In genomic region chr7:140047197-140047596, GRCh38 we compare ENCODE assay signal across 8 cellular contexts.
"Had no signal": no experiment of that assay in that cellular context is flagged by ENCODE, and none has a peak within 500 bp of the region (broad histone marks: within the 10 kb centered on the region; RNA-seq: fewer than 3 reads in every experiment).

No MANE protein-coding gene starts in this region.

- DNase-seq: GM23248, GOT3, H7, HFFc6, IMR-90 had no signal

- H3K4me3 Mint-ChIP-seq: HFFc6 had no signal

- H3K9me3 ChIP-seq: HAP-1 had no signal

- ATAC-seq: HCT116 had no signal

- H3K4me3 ChIP-seq: GM23248, HAP-1 had no signal

- H3K36me3 ChIP-seq: HAP-1 had no signal

- H3K9me3 Mint-ChIP-seq: HFFc6 had no signal

- H3K27ac ChIP-seq: GM23248, HL-60 had no signal

- H3K4me1 ChIP-seq: HAP-1 had no signal

- H3K27ac Mint-ChIP-seq: HFFc6 had no signal
